ENCODE assay signal across 9 cellular contexts in the genomic region with DNA sequence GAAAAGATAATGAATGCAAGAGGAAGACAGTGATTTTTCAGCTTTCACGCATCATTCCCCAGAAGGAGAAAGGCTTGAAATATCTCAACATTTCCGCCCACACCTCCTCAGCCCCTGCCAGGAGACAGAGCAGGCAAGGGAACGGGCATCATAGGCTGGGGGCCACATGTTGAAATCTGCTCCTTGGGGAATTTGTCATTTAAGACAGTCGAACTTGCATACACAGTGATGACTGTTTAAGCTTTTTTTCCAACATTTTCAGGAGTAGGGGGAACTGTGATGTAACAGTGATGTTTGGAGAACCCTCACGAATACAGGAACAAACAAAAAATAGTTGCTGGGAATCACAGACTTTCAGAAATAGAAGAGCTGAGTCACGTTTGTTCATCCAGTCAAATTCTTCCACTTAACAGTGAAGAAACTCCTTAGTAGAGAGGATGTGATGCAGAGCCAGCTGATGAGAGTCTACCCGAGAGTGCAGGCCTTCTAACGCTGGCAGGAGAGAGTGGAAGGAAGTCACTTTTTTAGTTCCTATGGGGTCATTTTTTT.
DNase-seq lines count a peak whose midpoint lies in the region; ATAC-seq and TF ChIP-seq lines count a peak whose summit lies in the region.
"Had no signal": no experiment of that assay in that cellular context is flagged by ENCODE, and none has a peak within 500 bp of the region (broad histone marks: within the 10 kb centered on the region; RNA-seq: fewer than 3 reads in every experiment).

No MANE protein-coding gene starts in this region.

- H3K4me1 ChIP-seq in thoracic aorta (ENCODE audit: control insufficient read depth in 1 of 2, low read depth in 2 of 2), result peaks cover 0 to 6% of the 10 kb centered on the region in 2 donors
- no peaks in the 10 kb centered on the region for H3K4me1 ChIP-seq in effector memory CD4-positive, alpha-beta T cell (ENCODE audit: control insufficient read depth, insufficient read depth, low read length, poor library complexity, severe bottlenecking)

- no peaks in the 10 kb centered on the region for H3K36me3 Mint-ChIP-seq in activated naive CD8-positive, alpha-beta T cell treated with anti-CD3 and anti-CD28 coated beads for 36 hours

- H3K9me3 ChIP-seq in thoracic aorta, result no peaks in the 10 kb centered on the region
- no peaks in the 10 kb centered on the region for H3K9me3 ChIP-seq in effector memory CD4-positive, alpha-beta T cell (ENCODE audit: control insufficient read depth, low read length)

- ATAC-seq in HG02759 (IDR thresholded peaks at IDR 0.05; ENCODE audit: unreplicated experiment) (peak; percentile 45), left colon (peak; percentile 23), thoracic aorta (ENCODE audit: insufficient number of reproducible peaks, low FRiP score, low read depth) (peak; percentile 79), GM18505 (IDR thresholded peaks at IDR 0.05; ENCODE audit: unreplicated experiment) (no peak)

- no peaks in the 10 kb centered on the region for H3K9me3 Mint-ChIP-seq in activated naive CD8-positive, alpha-beta T cell treated with anti-CD3 and anti-CD28 coated beads for 36 hours
- H3K9me3 Mint-ChIP-seq: central memory CD8-positive, alpha-beta T cell had no signal

- H3K36me3 ChIP-seq in thoracic aorta, result no peaks in the 10 kb centered on the region
- no peaks in the 10 kb centered on the region for H3K36me3 ChIP-seq in effector memory CD4-positive, alpha-beta T cell (ENCODE audit: control insufficient read depth, insufficient read depth, low read length)

- DNase-seq in brain pericyte (ENCODE audit: low read depth, low spot score) (peak; percentile 53), left colon (no peak), thoracic aorta (ENCODE audit: low spot score) (peak; percentile 8), HUDEP-2 (lab: John Stamatoyannopoulos, UW; ENCODE audit: unreplicated experiment in 76 of 76) (no peak)
- no peak for DNase-seq in effector memory CD4-positive, alpha-beta T cell
- no peak for DNase-seq in activated naive CD8-positive, alpha-beta T cell treated with anti-CD3 and anti-CD28 coated beads for 36 hours

- no peaks in the 10 kb centered on the region for H3K27me3 Mint-ChIP-seq in activated naive CD8-positive, alpha-beta T cell treated with anti-CD3 and anti-CD28 coated beads for 36 hours

- H3K4me3 ChIP-seq in thoracic aorta, result no peak overlapping the region
- no peak overlapping the region for H3K4me3 ChIP-seq in effector memory CD4-positive, alpha-beta T cell (ENCODE audit: insufficient read depth, low read depth, low read length, poor library complexity, severe bottlenecking)

- TF ChIP-seq POLR2A in GM18505 (IDR thresholded peaks at IDR 0.05; ENCODE audit: borderline replicate concordance, extremely low read depth, insufficient read depth, insufficient read length), result no peak

- no peaks in the 10 kb centered on the region for H3K4me1 Mint-ChIP-seq in activated naive CD8-positive, alpha-beta T cell treated with anti-CD3 and anti-CD28 coated beads for 36 hours
- H3K4me1 Mint-ChIP-seq: central memory CD8-positive, alpha-beta T cell had no signal

- intact Hi-C loops in left colon (cut with DNase I, micrococcal nuclease), result no loop called here

- no peaks in the 10 kb centered on the region for H3K27me3 ChIP-seq in thoracic aorta (replicated peaks; ENCODE audit: insufficient read depth)
- no peaks in the 10 kb centered on the region for H3K27me3 ChIP-seq in effector memory CD4-positive, alpha-beta T cell (replicated peaks; ENCODE audit: control insufficient read depth, insufficient read depth, low read length, poor library complexity, severe bottlenecking)

- H3K27ac Mint-ChIP-seq in activated naive CD8-positive, alpha-beta T cell treated with anti-CD3 and anti-CD28 coated beads for 36 hours, result no peak overlapping the region

- peak overlapping the region in 1 of 2 donors; percentile 31 for H3K27ac ChIP-seq in thoracic aorta
- H3K27ac ChIP-seq in effector memory CD4-positive, alpha-beta T cell (ENCODE audit: insufficient read depth, low read length, poor library complexity, severe bottlenecking), result no peak overlapping the region

- TF ChIP-seq CTCF in thoracic aorta (IDR thresholded peaks at IDR 0.05), result no peak

- H3K4me3 Mint-ChIP-seq in activated naive CD8-positive, alpha-beta T cell treated with anti-CD3 and anti-CD28 coated beads for 36 hours, result no peak overlapping the region
- H3K4me3 Mint-ChIP-seq: central memory CD8-positive, alpha-beta T cell had no signal

Comparison
In these comparisons a context has a peak if more than half of its experiments do, and no peak if none do; other contexts are left out.
1. DNase-seq: peak in brain pericyte (single experiment) and thoracic aorta (single experiment); none in left colon (0 of 2), effector memory CD4-positive, alpha-beta T cell (0 of 3), activated naive CD8-positive, alpha-beta T cell treated with anti-CD3 and anti-CD28 coated beads for 36 hours (single experiment) and HUDEP-2 (0 of 76).